ENCODE assay signal across 34 cellular contexts in genomic region chr6:74096329-74096728, GRCh38.
"Had no signal": no experiment of that assay in that cellular context is flagged by ENCODE, and none has a peak within 500 bp of the region (broad histone marks: within the 10 kb centered on the region; RNA-seq: fewer than 3 reads in every experiment).

No MANE protein-coding gene starts in this region.

- H3K27ac ChIP-seq: adrenal gland, cardiac muscle cell, VCaP had no signal

- H3K4me3 Mint-ChIP-seq: activated B cell treated with CpG ODN at 0.5 μM for 24 hours; activated CD4-positive, alpha-beta memory T cell treated with anti-CD3 and anti-CD28 coated beads for 36 hours; activated CD4-positive, alpha-beta T cell treated with anti-CD3 and anti-CD28 coated beads, Interleukin-2, amount 10 ng/mL, durations not matched to agents 24 days and 14 days; activated CD8-positive, alpha-beta T cell treated with anti-CD3 and anti-CD28 coated beads for 36 hours; activated naive CD4-positive, alpha-beta T cell treated with anti-CD3 and anti-CD28 coated beads for 36 hours; activated naive CD8-positive, alpha-beta T cell treated with anti-CD3 and anti-CD28 coated beads for 36 hours; activated T-cell treated with anti-CD3 and anti-CD28 coated beads, Interleukin-2, amount 50 U/mL, for 4 hours; activated T-cell treated with anti-CD3 and anti-CD28 coated beads, Interleukin-2, amount 50 U/mL, for 72 hours; activated T-helper 1 cell treated with anti-CD3 and anti-CD28 coated beads, Interleukin-12 subunit alpha, Interleukin-12 subunit beta, Interleukin-2, Interleukin-4 antibody, amounts not matched to agents 30 ng/mL and 10 ng/mL and 1 ng/mL, durations not matched to agents 14 hours and 24 hours and 36 hours; activated T-helper 17 cell treated with anti-CD3 and anti-CD28 coated beads, Interleukin-2, amount 50 U/mL, for 72 hours; brain; central memory CD8-positive, alpha-beta T cell; T-helper 1 cell treated with Interleukin-12 subunit alpha and Interleukin-12 subunit beta and Interleukin-4 antibody, amounts not matched to agents 30 μg/mL and 1 μg/mL, for 36 hours; T-helper 2 cell treated with Interferon-gamma antibody and Interleukin-4, amounts not matched to agents 5 μg/mL and 100 μg/mL, for 36 hours had no signal

- H3K36me3 ChIP-seq: adrenal gland, cardiac muscle cell had no signal

- H3K36me3 Mint-ChIP-seq: activated CD4-positive, alpha-beta memory T cell treated with anti-CD3 and anti-CD28 coated beads for 36 hours; activated naive CD4-positive, alpha-beta T cell treated with anti-CD3 and anti-CD28 coated beads, Interleukin-2, amount 50 U/mL, for 72 hours; activated naive CD8-positive, alpha-beta T cell treated with anti-CD3 and anti-CD28 coated beads for 36 hours; brain had no signal

- DNase-seq: activated B cell treated with CpG ODN at 0.5 μM for 24 hours; activated CD4-positive, alpha-beta memory T cell treated with anti-CD3 and anti-CD28 coated beads for 36 hours; activated CD4-positive, alpha-beta T cell treated with anti-CD3 and anti-CD28 coated beads for 4 hours; activated CD4-positive, alpha-beta T cell treated with anti-CD3 and anti-CD28 coated beads, Interleukin-2, amount 10 ng/mL, durations not matched to agents 24 days and 14 days; activated CD4-positive, alpha-beta T cell treated with anti-CD3 and anti-CD28 coated beads, Interleukin-2, amount 50 U/mL, for 1 hour; activated CD4-positive, alpha-beta T cell treated with anti-CD3 and anti-CD28 coated beads, Interleukin-2, amount 50 U/mL, for 4 hours; activated CD4-positive, CD25-positive, alpha-beta regulatory T cell treated with anti-CD3 and anti-CD28 coated beads, Interleukin-2, amount 50 U/mL, for 72 hours; activated CD8-positive, alpha-beta memory T cell treated with anti-CD3 and anti-CD28 coated beads, Interleukin-2, amount 50 U/mL, for 4 hours; activated CD8-positive, alpha-beta T cell treated with anti-CD3 and anti-CD28 coated beads for 36 hours; activated effector memory CD4-positive, alpha-beta T cell treated with anti-CD3 and anti-CD28 coated beads, Interleukin-2, amount 50 U/mL, for 16 hours; activated gamma-delta T cell treated with Interleukin-2 at 50 U/mL for 16 hours; activated naive CD4-positive, alpha-beta T cell; activated naive CD4-positive, alpha-beta T cell treated with anti-CD3 and anti-CD28 coated beads for 36 hours; activated naive CD4-positive, alpha-beta T cell treated with anti-CD3 and anti-CD28 coated beads, Interleukin-2, amount 50 U/mL, for 16 hours; activated naive CD8-positive, alpha-beta T cell treated with anti-CD3 and anti-CD28 coated beads for 36 hours; activated T-cell treated with anti-CD3 and anti-CD28 coated beads, Interleukin-2, amount 50 U/mL, for 4 hours; activated T-cell treated with anti-CD3 and anti-CD28 coated beads, Interleukin-2, amount 50 U/mL, for 72 hours; adrenal gland; amniotic stem cell; aorta; caudate nucleus; cerebellar nuclear complex; T-helper 1 cell; T-helper 2 cell; T-helper 9 cell had no signal

- H3K4me1 ChIP-seq: adrenal gland had no signal

- H3K4me1 Mint-ChIP-seq: activated B cell treated with CpG ODN at 0.5 μM for 24 hours; activated CD4-positive, alpha-beta T cell treated with anti-CD3 and anti-CD28 coated beads, Interleukin-2, amount 10 ng/mL, durations not matched to agents 24 days and 14 days; activated naive CD8-positive, alpha-beta T cell treated with anti-CD3 and anti-CD28 coated beads for 36 hours; activated T-helper 17 cell treated with anti-CD3 and anti-CD28 coated beads, Interleukin-2, amount 50 U/mL, for 72 hours; brain; central memory CD8-positive, alpha-beta T cell had no signal

- H3K9me3 Mint-ChIP-seq: activated B cell treated with CpG ODN at 0.5 μM for 24 hours; activated CD4-positive, alpha-beta memory T cell treated with anti-CD3 and anti-CD28 coated beads for 36 hours; activated CD4-positive, alpha-beta T cell treated with anti-CD3 and anti-CD28 coated beads, Interleukin-2, amount 10 ng/mL, durations not matched to agents 24 days and 14 days; activated CD8-positive, alpha-beta T cell treated with anti-CD3 and anti-CD28 coated beads for 36 hours; activated naive CD4-positive, alpha-beta T cell treated with anti-CD3 and anti-CD28 coated beads for 36 hours; activated naive CD4-positive, alpha-beta T cell treated with anti-CD3 and anti-CD28 coated beads, Interleukin-2, amount 50 U/mL, for 72 hours; activated T-cell treated with anti-CD3 and anti-CD28 coated beads, Interleukin-2, amount 50 U/mL, for 4 hours; activated T-cell treated with anti-CD3 and anti-CD28 coated beads, Interleukin-2, amount 50 U/mL, for 72 hours; activated T-helper 1 cell treated with anti-CD3 and anti-CD28 coated beads, Interleukin-12 subunit alpha, Interleukin-12 subunit beta, Interleukin-2, Interleukin-4 antibody, amounts not matched to agents 30 ng/mL and 10 ng/mL and 1 ng/mL, durations not matched to agents 14 hours and 24 hours and 36 hours; activated T-helper 17 cell treated with anti-CD3 and anti-CD28 coated beads, Interleukin-2, amount 50 U/mL, for 72 hours; T-helper 1 cell treated with Interleukin-12 subunit alpha and Interleukin-12 subunit beta and Interleukin-4 antibody, amounts not matched to agents 30 μg/mL and 1 μg/mL, for 36 hours; T-helper 2 cell treated with Interferon-gamma antibody and Interleukin-4, amounts not matched to agents 5 μg/mL and 100 μg/mL, for 36 hours had no signal

- H3K4me3 ChIP-seq: adrenal gland, cardiac muscle cell had no signal

- H3K27me3 ChIP-seq: adrenal gland, cardiac muscle cell had no signal

- H3K27me3 Mint-ChIP-seq: activated B cell treated with CpG ODN at 0.5 μM for 24 hours; activated CD4-positive, alpha-beta memory T cell treated with anti-CD3 and anti-CD28 coated beads for 36 hours; activated CD4-positive, alpha-beta T cell treated with anti-CD3 and anti-CD28 coated beads, Interleukin-2, amount 10 ng/mL, durations not matched to agents 24 days and 14 days; activated CD8-positive, alpha-beta T cell treated with anti-CD3 and anti-CD28 coated beads for 36 hours; activated naive CD8-positive, alpha-beta T cell treated with anti-CD3 and anti-CD28 coated beads for 36 hours; activated T-helper 17 cell treated with anti-CD3 and anti-CD28 coated beads, Interleukin-2, amount 50 U/mL, for 72 hours; central memory CD8-positive, alpha-beta T cell had no signal

- H3K27ac Mint-ChIP-seq: activated B cell treated with CpG ODN at 0.5 μM for 24 hours; activated CD4-positive, alpha-beta memory T cell treated with anti-CD3 and anti-CD28 coated beads for 36 hours; activated CD4-positive, alpha-beta T cell treated with anti-CD3 and anti-CD28 coated beads, Interleukin-2, amount 10 ng/mL, durations not matched to agents 24 days and 14 days; activated CD8-positive, alpha-beta T cell treated with anti-CD3 and anti-CD28 coated beads for 36 hours; activated naive CD4-positive, alpha-beta T cell treated with anti-CD3 and anti-CD28 coated beads for 36 hours; activated naive CD4-positive, alpha-beta T cell treated with anti-CD3 and anti-CD28 coated beads, Interleukin-2, amount 50 U/mL, for 72 hours; activated naive CD8-positive, alpha-beta T cell treated with anti-CD3 and anti-CD28 coated beads for 36 hours; activated T-cell treated with anti-CD3 and anti-CD28 coated beads, Interleukin-2, amount 50 U/mL, for 72 hours; activated T-helper 1 cell treated with anti-CD3 and anti-CD28 coated beads, Interleukin-12 subunit alpha, Interleukin-12 subunit beta, Interleukin-2, Interleukin-4 antibody, amounts not matched to agents 30 ng/mL and 10 ng/mL and 1 ng/mL, durations not matched to agents 14 hours and 24 hours and 36 hours; activated T-helper 17 cell treated with anti-CD3 and anti-CD28 coated beads, Interleukin-2, amount 50 U/mL, for 72 hours; brain; T-helper 1 cell treated with Interleukin-12 subunit alpha and Interleukin-12 subunit beta and Interleukin-4 antibody, amounts not matched to agents 30 μg/mL and 1 μg/mL, for 36 hours; T-helper 2 cell treated with Interferon-gamma antibody and Interleukin-4, amounts not matched to agents 5 μg/mL and 100 μg/mL, for 36 hours had no signal

- ATAC-seq: activated CD8-positive, alpha-beta T cell treated with anti-CD3 and anti-CD28 coated beads for 36 hours; activated naive CD4-positive, alpha-beta T cell treated with anti-CD3 and anti-CD28 coated beads, Interleukin-2, amount 50 U/mL, for 72 hours; activated T-cell treated with anti-CD3 and anti-CD28 coated beads, Interleukin-2, amount 50 U/mL, for 4 hours; activated T-cell treated with anti-CD3 and anti-CD28 coated beads, Interleukin-2, amount 50 U/mL, for 72 hours; activated T-helper 17 cell treated with anti-CD3 and anti-CD28 coated beads, Interleukin-2, amount 50 U/mL, for 72 hours had no signal

- H3K9me3 ChIP-seq: adrenal gland had no signal
